21 cellular contexts compared by ENCODE assay signal in the genomic region with DNA sequence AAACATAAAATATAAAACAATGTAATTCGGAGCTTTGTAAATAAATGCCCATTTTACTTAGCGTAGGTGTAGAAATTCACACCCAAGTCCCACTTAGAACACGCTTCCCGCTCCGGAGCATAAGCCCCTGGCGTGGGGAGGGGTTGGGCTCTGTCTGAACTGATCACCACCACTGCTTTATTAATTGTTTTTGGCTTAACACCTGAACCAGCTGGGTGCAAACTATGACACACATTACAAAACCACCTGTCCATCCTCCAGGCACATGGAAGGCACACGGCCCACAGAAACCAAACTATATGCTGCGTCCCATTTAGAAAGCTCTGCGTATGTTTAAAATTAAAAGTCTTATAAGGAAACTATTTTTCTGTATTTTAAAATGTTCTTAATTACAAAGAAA. TPM values are rescaled to one million over a fixed set of nuclear protein-coding genes. Genes with fewer than 3 reads are reported as not detected.
DNase-seq lines count a peak whose midpoint lies in the region; ATAC-seq and TF ChIP-seq lines count a peak whose summit lies in the region.
"Had no signal": no experiment of that assay in that cellular context is flagged by ENCODE, and none has a peak within 500 bp of the region (broad histone marks: within the 10 kb centered on the region; RNA-seq: fewer than 3 reads in every experiment).

No MANE protein-coding gene starts in this region.

- H3K9me3 Mint-ChIP-seq in activated naive CD4-positive, alpha-beta T cell treated with anti-CD3 and anti-CD28 coated beads, Interleukin-2, amount 50 U/mL, for 72 hours, result no peaks in the 10 kb centered on the region
- H3K9me3 Mint-ChIP-seq in CD8-positive, alpha-beta T cell, result no peaks in the 10 kb centered on the region
- no peaks in the 10 kb centered on the region for H3K9me3 Mint-ChIP-seq in effector memory CD8-positive, alpha-beta T cell
- no peaks in the 10 kb centered on the region for H3K9me3 Mint-ChIP-seq in osteocyte (ENCODE audit: unreplicated experiment)
- no peaks in the 10 kb centered on the region for H3K9me3 Mint-ChIP-seq in nephron progenitor cell
- H3K9me3 Mint-ChIP-seq: activated T-helper 2 cell treated with anti-CD3 and anti-CD28 coated beads, Interferon-gamma antibody, Interleukin-2, Interleukin-4, amounts not matched to agents 10 μg/mL and 5 μg/mL and 100 μg/mL, durations not matched to agents 14 hours and 24 hours and 36 hours; dendritic cell treated with granulocyte-macrophage colony-stimulating factor and Interleukin-4, amounts not matched to agents 40 ng/mL and 50 ng/mL, for 4 days; IgD-negative memory B cell; naive B cell had no signal

- peaks cover 0 to 5% of the 10 kb centered on the region in 2 donors for H3K36me3 Mint-ChIP-seq in activated naive CD4-positive, alpha-beta T cell treated with anti-CD3 and anti-CD28 coated beads, Interleukin-2, amount 50 U/mL, for 72 hours
- H3K36me3 Mint-ChIP-seq in CD8-positive, alpha-beta T cell, result peaks cover 50% of the 10 kb centered on the region
- H3K36me3 Mint-ChIP-seq in effector memory CD8-positive, alpha-beta T cell (ENCODE audit: insufficient read depth), result peaks cover 71% of the 10 kb centered on the region
- H3K36me3 Mint-ChIP-seq in osteocyte (ENCODE audit: unreplicated experiment), result no peaks in the 10 kb centered on the region
- no peaks in the 10 kb centered on the region for H3K36me3 Mint-ChIP-seq in nephron progenitor cell (ENCODE audit: low read depth)
- H3K36me3 Mint-ChIP-seq: IgD-negative memory B cell had no signal

- H3K27me3 Mint-ChIP-seq in CD8-positive, alpha-beta T cell (ENCODE audit: low read depth), result no peaks in the 10 kb centered on the region
- H3K27me3 Mint-ChIP-seq in effector memory CD8-positive, alpha-beta T cell, result no peaks in the 10 kb centered on the region
- H3K27me3 Mint-ChIP-seq in osteocyte (ENCODE audit: unreplicated experiment) (no peaks in the 10 kb centered on the region), nephron progenitor cell (ENCODE audit: low read depth, poor library complexity) (peaks cover 13% of the 10 kb centered on the region)
- H3K27me3 Mint-ChIP-seq: dendritic cell treated with granulocyte-macrophage colony-stimulating factor and Interleukin-4, amounts not matched to agents 40 ng/mL and 50 ng/mL, for 4 days; IgD-negative memory B cell; naive B cell had no signal

- no peaks in the 10 kb centered on the region for H3K9me3 ChIP-seq in CD8-positive, alpha-beta T cell (ENCODE audit: low read length)
- H3K9me3 ChIP-seq: sigmoid colon, suprapubic skin, vagina had no signal

- peaks cover 88% of the 10 kb centered on the region for H3K4me1 ChIP-seq in CD8-positive, alpha-beta T cell (ENCODE audit: insufficient read depth, low read length)

- peaks cover 21% of the 10 kb centered on the region for H3K36me3 ChIP-seq in CD8-positive, alpha-beta T cell (ENCODE audit: insufficient read depth, low read length)
- H3K36me3 ChIP-seq: sigmoid colon, suprapubic skin, vagina had no signal

- H3K4me3 Mint-ChIP-seq in CD8-positive, alpha-beta T cell, result no peak overlapping the region
- H3K4me3 Mint-ChIP-seq in effector memory CD8-positive, alpha-beta T cell, result peak overlapping the region; percentile 63 to 65
- no peak overlapping the region for H3K4me3 Mint-ChIP-seq in osteocyte (ENCODE audit: unreplicated experiment)
- no peak overlapping the region for H3K4me3 Mint-ChIP-seq in nephron progenitor cell
- H3K4me3 Mint-ChIP-seq: dendritic cell treated with granulocyte-macrophage colony-stimulating factor and Interleukin-4, amounts not matched to agents 40 ng/mL and 50 ng/mL, for 4 days; H9; IgD-negative memory B cell had no signal

- POLR2A ChIA-PET in CD8-positive, alpha-beta T cell (lab: Charles Lee), result interaction anchor here (1.1 kb wide), 1 partner anchor 11 kb away, joined by 3 read pairs; no protein-coding TSS in a partner anchor

- H3K27me3 ChIP-seq in CD8-positive, alpha-beta T cell (ENCODE audit: insufficient read depth, low read length), result no peaks in the 10 kb centered on the region
- H3K27me3 ChIP-seq: sigmoid colon, suprapubic skin, vagina had no signal

- no peak for TF ChIP-seq CTCF in CD8-positive, alpha-beta T cell (IDR thresholded peaks at IDR 0.05)
- no peak for TF ChIP-seq CTCF in osteocyte (IDR thresholded peaks at IDR 0.05)
- no peak for TF ChIP-seq CTCF in nephron progenitor cell (IDR thresholded peaks at IDR 0.05)

- no peak overlapping the region for H3K4me3 ChIP-seq in CD8-positive, alpha-beta T cell (ENCODE audit: low read depth, low read length)
- H3K4me3 ChIP-seq: sigmoid colon, suprapubic skin, vagina had no signal

- intact Hi-C loops in CD8-positive, alpha-beta T cell (cut with DNase I, micrococcal nuclease), result no loop called here

- CTCF ChIA-PET in CD8-positive, alpha-beta T cell (lab: Charles Lee), result interaction anchor here (0.7 to 1.7 kb wide), 3 partner anchors 11 to 121 kb away, joined by 3 read pairs; no protein-coding TSS in a partner anchor

- H3K4me1 Mint-ChIP-seq in CD8-positive, alpha-beta T cell (ENCODE audit: low read depth), result peaks cover 76% of the 10 kb centered on the region
- H3K4me1 Mint-ChIP-seq in effector memory CD8-positive, alpha-beta T cell (ENCODE audit: low read depth in 2 of 2), result peaks cover 60 to 65% of the 10 kb centered on the region in 2 donors
- H3K4me1 Mint-ChIP-seq in osteocyte (ENCODE audit: unreplicated experiment), result peaks cover 65% of the 10 kb centered on the region
- H3K4me1 Mint-ChIP-seq in nephron progenitor cell, result peaks cover 49% of the 10 kb centered on the region

- peak overlapping the region in 1 of 2 donors; percentile 14 for H3K27ac Mint-ChIP-seq in activated naive CD4-positive, alpha-beta T cell treated with anti-CD3 and anti-CD28 coated beads, Interleukin-2, amount 50 U/mL, for 72 hours
- H3K27ac Mint-ChIP-seq in CD8-positive, alpha-beta T cell, result peak overlapping the region; percentile 94
- H3K27ac Mint-ChIP-seq in effector memory CD8-positive, alpha-beta T cell, result peak overlapping the region; percentile 77 to 96
- H3K27ac Mint-ChIP-seq in osteocyte (ENCODE audit: unreplicated experiment) (peak overlapping the region; percentile 50), nephron progenitor cell (no peak overlapping the region)
- H3K27ac Mint-ChIP-seq: activated T-helper 2 cell treated with anti-CD3 and anti-CD28 coated beads, Interferon-gamma antibody, Interleukin-2, Interleukin-4, amounts not matched to agents 10 μg/mL and 5 μg/mL and 100 μg/mL, durations not matched to agents 14 hours and 24 hours and 36 hours; dendritic cell treated with granulocyte-macrophage colony-stimulating factor and Interleukin-4, amounts not matched to agents 40 ng/mL and 50 ng/mL, for 4 days had no signal

- no peak for ATAC-seq in activated naive CD4-positive, alpha-beta T cell treated with anti-CD3 and anti-CD28 coated beads, Interleukin-2, amount 50 U/mL, for 72 hours
- ATAC-seq in CD8-positive, alpha-beta T cell, result no peak
- no peak for ATAC-seq in effector memory CD8-positive, alpha-beta T cell (replicated peaks)

- DNase-seq in activated naive CD4-positive, alpha-beta T cell treated with anti-CD3 and anti-CD28 coated beads, Interleukin-2, amount 50 U/mL, for 16 hours, result peak; percentile 6
- DNase-seq in activated naive CD4-positive, alpha-beta T cell treated with anti-CD3 and anti-CD28 coated beads, Interleukin-2, amount 50 U/mL, for 72 hours (ENCODE audit: low spot score in 2 of 2), result no peak
- peak in 1 of 7 experiments; percentile 6 for DNase-seq in CD8-positive, alpha-beta T cell
- DNase-seq in effector memory CD8-positive, alpha-beta T cell, result no peak
- DNase-seq in osteocyte (ENCODE audit: extremely low spot score, unreplicated experiment), result no peak
- DNase-seq in AML-193 (lab: John Stamatoyannopoulos, UW), result no peak
- no peak for DNase-seq in HuH-7.5 (ENCODE audit: low spot score)
- DNase-seq in nephron progenitor cell, result no peak
- DNase-seq: amygdala, DMS53, GDM1, H9, naive B cell, NCI-H1417 treated with DMSO at 0.1 percent for 48 hours, NCI-H526 had no signal

- no peak overlapping the region for H3K27ac ChIP-seq in CD8-positive, alpha-beta T cell (ENCODE audit: low read depth, low read length)
- H3K27ac ChIP-seq: suprapubic skin, vagina had no signal

RNA-seq across cellular contexts. Expression of a gene that starts 25.9 kb away (rescaled TPM):
- 10 to 100 TPM; 39.4 to 44.1 TPM for total RNA-seq in activated naive CD4-positive, alpha-beta T cell treated with anti-CD3 and anti-CD28 coated beads, Interleukin-2, amount 50 U/mL, for 72 hours
- total RNA-seq in CD8-positive, alpha-beta T cell, result 100 to 1,000 TPM; 144 TPM
- 44.8 and 45.5 TPM in 2 replicates for total RNA-seq in osteocyte

Comparison
In these comparisons a context has a peak if more than half of its experiments do, and no peak if none do; other contexts are left out.
1. H3K4me3 Mint-ChIP-seq: peak in effector memory CD8-positive, alpha-beta T cell (2 of 2); none in CD8-positive, alpha-beta T cell (single experiment), osteocyte (single experiment) and nephron progenitor cell (single experiment).